11 cellular contexts compared by ENCODE assay signal in the genomic region with DNA sequence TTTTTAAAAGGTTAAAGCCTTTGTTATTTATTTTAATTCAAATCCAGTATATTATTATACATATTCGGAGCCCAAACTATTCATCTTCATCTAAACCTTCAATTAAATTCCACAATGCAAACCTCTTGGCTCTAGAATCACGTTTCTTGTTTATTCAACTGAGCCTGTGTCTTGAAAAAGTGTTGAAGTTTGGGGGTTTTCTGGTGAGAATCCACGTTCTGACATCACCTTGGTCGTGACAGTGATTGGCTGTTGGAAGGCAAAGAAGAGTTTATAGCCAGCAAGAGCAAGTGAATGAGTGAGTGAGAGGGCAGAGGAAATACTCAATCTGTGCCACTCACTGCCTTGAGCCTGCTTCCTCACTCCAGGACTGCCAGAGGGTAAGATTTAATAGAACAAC. TPM values are rescaled to one million over a fixed set of nuclear protein-coding genes. Genes with fewer than 3 reads are reported as not detected.
"Had no signal": no experiment of that assay in that cellular context is flagged by ENCODE, and none has a peak within 500 bp of the region (broad histone marks: within the 10 kb centered on the region; RNA-seq: fewer than 3 reads in every experiment).

Gene IBSP (plus strand): TSS at position 301 of the 400 bp plus-strand sequence. CDS start 2,808 bp downstream, outside the sequence.

- H3K4me3 ChIP-seq: HAP-1, K562 had no signal

- H3K36me3 ChIP-seq: HAP-1 had no signal

- H3K9me3 ChIP-seq: HAP-1 had no signal

- DNase-seq: GOT3, H7, HFFc6, KG1 had no signal

- ATAC-seq: HCT116, HepG2, K562 had no signal

- H3K27ac ChIP-seq: HL-60 had no signal

- H3K4me1 ChIP-seq: HAP-1 had no signal

RNA-seq across cellular contexts. Expression of gene IBSP, which starts in this region (rescaled TPM):
- total RNA-seq: H4, H7, HepG2, HFFc6, HT1080, K562 had no signal
- polyA plus RNA-seq: HepG2, K562 had no signal
